Comparison of ENCODE assay signal across 19 cellular contexts in the genomic region with DNA sequence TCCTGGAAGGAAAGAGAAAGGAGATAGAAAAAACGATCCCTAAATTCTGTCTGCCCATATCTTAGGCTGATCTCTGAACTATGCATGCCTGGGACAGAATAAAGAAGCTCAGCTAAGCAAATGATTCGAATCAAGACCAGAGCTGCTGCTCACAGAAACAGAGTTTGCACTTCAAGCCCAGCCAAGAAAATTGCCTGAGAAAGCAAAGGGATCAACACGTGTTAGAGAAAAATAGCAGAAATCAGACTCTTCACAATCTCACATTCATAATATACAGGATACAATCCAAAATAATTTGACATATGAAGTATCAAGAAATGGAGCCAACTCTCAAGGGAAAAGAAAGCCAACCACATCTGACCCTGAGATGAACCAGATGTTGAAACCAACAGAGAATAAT.
A peak's percentile ranks its signal among the peaks of the same experiment; 100 is the strongest.
DNase-seq lines count a peak whose midpoint lies in the region; ATAC-seq and TF ChIP-seq lines count a peak whose summit lies in the region.
"Had no signal": no experiment of that assay in that cellular context is flagged by ENCODE, and none has a peak within 500 bp of the region (broad histone marks: within the 10 kb centered on the region; RNA-seq: fewer than 3 reads in every experiment).

No MANE protein-coding gene starts in this region.

- DNase-seq in heart right ventricle (no peak), right atrium auricular region (ENCODE audit: low spot score) (no peak), fibroblast of mammary gland (ENCODE audit: low read depth) (peak; percentile 59), left lung (no peak), MV-4-11 (lab: John Stamatoyannopoulos, UW) (no peak), germinal center (ENCODE audit: low spot score) (no peak), Karpas-422 (no peak)
- DNase-seq: CD8-positive, alpha-beta memory T cell; GDM1; HCEC 1CT; KBM-7; NCI-H1436; NCI-H2029 treated with DMSO at 0.1 percent for 48 hours; NCI-H2171 treated with DMSO at 0.1 percent for 48 hours; NCI-H748 treated with DMSO at 0.1 percent for 48 hours; PC-3 had no signal

- H3K4me3 ChIP-seq in heart right ventricle (no peak overlapping the region), right atrium auricular region (no peak overlapping the region), fibroblast of mammary gland (ENCODE audit: control insufficient read depth, low read depth, low read length) (no peak overlapping the region), left lung (no peak overlapping the region), Karpas-422 (ENCODE audit: low read length) (no peak overlapping the region)
- H3K4me3 ChIP-seq: BLaER1 treated with 17β-estradiol and CSF1 and Interleukin-3, amounts not matched to agents 10 nM and 100 nM; GM12878 had no signal

- no peak overlapping the region for H2AFZ ChIP-seq in Karpas-422 (ENCODE audit: low read length)

- H4K20me1 ChIP-seq in Karpas-422 (ENCODE audit: insufficient read depth, low read depth, low read length), result no peaks in the 10 kb centered on the region
- H4K20me1 ChIP-seq: BLaER1 treated with 17β-estradiol and CSF1 and Interleukin-3, amounts not matched to agents 10 nM and 100 nM had no signal

- 54 to 56% methylated on average over 3 of the region's 3 CpGs for whole genome bisulfite sequencing in heart right ventricle, 2 donors

- ATAC-seq in heart right ventricle, result peak in 6 of 8 donors; percentile 14 to 55 (median 36)
- peak; percentile 36 for ATAC-seq in left lung
- no peak for ATAC-seq in GM18909 (IDR thresholded peaks at IDR 0.05; ENCODE audit: poor library complexity, unreplicated experiment)
- ATAC-seq: GM12878, PC-3 had no signal

- H3K4me1 ChIP-seq in heart right ventricle (peaks cover 0 to 17% (median 11%) of the 10 kb centered on the region in 9 donors), right atrium auricular region (peaks cover 0 to 17% of the 10 kb centered on the region in 2 donors), left lung (peaks cover under 1 to 3% of the 10 kb centered on the region in 2 donors), Karpas-422 (ENCODE audit: low read length) (no peaks in the 10 kb centered on the region)

- peak overlapping the region in 3 of 10 donors; percentile 1 to 19 (median 2) for H3K27ac ChIP-seq in heart right ventricle
- H3K27ac ChIP-seq in right atrium auricular region, result no peak overlapping the region
- no peak overlapping the region for H3K27ac ChIP-seq in left lung
- H3K27ac ChIP-seq in Karpas-422 (ENCODE audit: low read length), result no peak overlapping the region
- H3K27ac ChIP-seq: BLaER1 treated with 17β-estradiol and CSF1 and Interleukin-3, amounts not matched to agents 10 nM and 100 nM had no signal

- no peaks in the 10 kb centered on the region for H3K79me2 ChIP-seq in Karpas-422 (ENCODE audit: low read length)

- no peak overlapping the region for H3K9ac ChIP-seq in Karpas-422 (ENCODE audit: low read length)
- H3K9ac ChIP-seq: BLaER1 treated with 17β-estradiol and CSF1 and Interleukin-3, amounts not matched to agents 10 nM and 100 nM had no signal

- H3K36me3 ChIP-seq in heart right ventricle (no peaks in the 10 kb centered on the region), right atrium auricular region (no peaks in the 10 kb centered on the region), left lung (no peaks in the 10 kb centered on the region), Karpas-422 (ENCODE audit: insufficient read depth, low read length) (no peaks in the 10 kb centered on the region)
- H3K36me3 ChIP-seq: BLaER1 treated with 17β-estradiol and CSF1 and Interleukin-3, amounts not matched to agents 10 nM and 100 nM had no signal

- no peak overlapping the region for H3K4me2 ChIP-seq in Karpas-422 (ENCODE audit: low read depth, low read length, poor library complexity, severe bottlenecking)

- intact Hi-C loops in heart right ventricle (cut with DNase I) (no loop called here), left lung (cut with DNase I) (no loop called here)

- no peaks in the 10 kb centered on the region for H3K9me2 ChIP-seq in Karpas-422 (replicated peaks; ENCODE audit: insufficient read depth, low read length)

- TF ChIP-seq CTCF in heart right ventricle (IDR thresholded peaks at IDR 0.05), result no peak
- no peak for TF ChIP-seq CTCF in right atrium auricular region (IDR thresholded peaks at IDR 0.05)
- TF ChIP-seq CTCF in fibroblast of mammary gland (conservative IDR thresholded peaks at IDR 0.05; ENCODE audit: control insufficient read depth, insufficient read depth, low read depth, low read length), result no peak
- no peak for TF ChIP-seq CTCF in left lung (IDR thresholded peaks at IDR 0.05)

- H3K9me3 ChIP-seq in heart right ventricle, result no peaks in the 10 kb centered on the region
- no peaks in the 10 kb centered on the region for H3K9me3 ChIP-seq in right atrium auricular region
- H3K9me3 ChIP-seq in left lung, result no peaks in the 10 kb centered on the region
- no peaks in the 10 kb centered on the region for H3K9me3 ChIP-seq in Karpas-422 (ENCODE audit: low read length)

- H3K27me3 ChIP-seq in heart right ventricle, result peaks cover 0 to 4% (median 0%) of the 10 kb centered on the region in 7 donors
- no peaks in the 10 kb centered on the region for H3K27me3 ChIP-seq in right atrium auricular region
- H3K27me3 ChIP-seq in left lung, result no peaks in the 10 kb centered on the region
- H3K27me3 ChIP-seq in Karpas-422 (ENCODE audit: low read length), result no peaks in the 10 kb centered on the region
- H3K27me3 ChIP-seq: BLaER1 treated with 17β-estradiol and CSF1 and Interleukin-3, amounts not matched to agents 10 nM and 100 nM had no signal
